Comparison of ENCODE assay signal across 7 cellular contexts in the genomic region with DNA sequence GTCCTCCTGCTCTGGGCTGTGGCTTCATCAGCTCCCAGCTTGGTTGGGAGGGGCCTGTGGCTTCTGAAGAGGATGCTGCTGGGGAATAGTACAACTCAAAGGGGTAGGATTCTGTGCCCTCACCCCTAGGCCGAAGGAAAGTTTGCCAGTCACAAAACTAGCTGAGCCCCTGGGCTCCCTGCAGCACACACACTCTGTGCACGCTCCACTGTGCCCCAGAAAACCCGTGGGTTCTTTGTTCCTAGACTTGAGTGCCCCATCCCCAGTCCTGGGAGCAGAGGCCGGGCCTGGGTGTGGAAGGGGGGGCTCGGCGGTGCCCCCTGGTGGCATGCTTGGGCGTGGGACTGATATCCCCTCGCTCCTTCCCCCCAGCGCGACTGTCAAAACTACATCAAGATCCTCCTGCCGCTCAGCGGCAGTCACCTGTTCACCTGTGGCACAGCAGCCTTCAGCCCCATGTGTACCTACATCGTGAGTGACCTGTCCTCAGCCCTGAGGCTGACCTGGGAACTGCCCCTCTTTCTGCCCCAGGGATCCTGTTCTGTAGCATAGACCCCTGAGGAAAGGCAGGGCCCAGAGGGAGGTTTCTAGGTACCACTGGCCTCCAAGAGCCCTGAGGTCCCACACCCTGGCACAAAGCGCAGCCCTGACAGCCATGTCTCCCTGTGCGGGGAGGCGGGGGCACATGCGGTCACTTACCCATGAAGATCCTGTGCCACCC. TPM values are rescaled to one million over a fixed set of nuclear protein-coding genes. Genes with fewer than 3 reads are reported as not detected.
DNase-seq lines count a peak whose midpoint lies in the region; ATAC-seq and TF ChIP-seq lines count a peak whose summit lies in the region.

No MANE protein-coding gene starts in this region.

- intact Hi-C loops in sciatic nerve (cut with DNase I), result no loop called here

- DNase-seq in NOMO-1 treated with DMSO at 0.1 percent for 48 hours (lab: John Stamatoyannopoulos, UW; ENCODE audit: unreplicated experiment) (peak; percentile 14), germinal center (ENCODE audit: low spot score) (peak; percentile 79), sciatic nerve (ENCODE audit: low spot score) (no peak), NCI-H2171 (lab: John Stamatoyannopoulos, UW) (no peak)
- peak; percentile 59 to 69 for DNase-seq in activated T-cell treated with anti-CD3 and anti-CD28 coated beads, Interleukin-2, amount 50 U/mL, for 72 hours

- H3K9me3 Mint-ChIP-seq in activated T-cell treated with anti-CD3 and anti-CD28 coated beads, Interleukin-2, amount 50 U/mL, for 72 hours, result no peaks in the 10 kb centered on the region

- H3K4me3 Mint-ChIP-seq in activated T-cell treated with anti-CD3 and anti-CD28 coated beads, Interleukin-2, amount 50 U/mL, for 72 hours, result no peak overlapping the region

- ATAC-seq in activated T-cell treated with anti-CD3 and anti-CD28 coated beads, Interleukin-2, amount 50 U/mL, for 72 hours (replicated peaks in 1 of 2), result peak; percentile 81 to 84
- ATAC-seq in sciatic nerve (peak; percentile 34), HG03095 (IDR thresholded peaks at IDR 0.05; ENCODE audit: unreplicated experiment) (no peak)

- peak; percentile 81 for TF ChIP-seq CTCF in GM12874 (IDR thresholded peaks at IDR 0.05; ENCODE audit: insufficient read depth, low read depth, low read length)

- H3K36me3 Mint-ChIP-seq in activated T-cell treated with anti-CD3 and anti-CD28 coated beads, Interleukin-2, amount 50 U/mL, for 72 hours (ENCODE audit: insufficient read depth in 2 of 2), result no peaks in the 10 kb centered on the region

- no peaks in the 10 kb centered on the region for H3K27me3 Mint-ChIP-seq in activated T-cell treated with anti-CD3 and anti-CD28 coated beads, Interleukin-2, amount 50 U/mL, for 72 hours (ENCODE audit: low read depth)

- no peaks in the 10 kb centered on the region for H3K4me1 Mint-ChIP-seq in activated T-cell treated with anti-CD3 and anti-CD28 coated beads, Interleukin-2, amount 50 U/mL, for 72 hours (ENCODE audit: low read depth)

- H3K27ac Mint-ChIP-seq in activated T-cell treated with anti-CD3 and anti-CD28 coated beads, Interleukin-2, amount 50 U/mL, for 72 hours, result no peak overlapping the region

RNA-seq across cellular contexts. Expression of gene CIB1, which starts 14.2 kb away (rescaled TPM):
- total RNA-seq in activated T-cell treated with anti-CD3 and anti-CD28 coated beads, Interleukin-2, amount 50 U/mL, for 72 hours, result 100 to 1,000 TPM; 135 to 136 TPM
- total RNA-seq in sciatic nerve, result 43.3 TPM

RNA-seq across cellular contexts. Expression of gene GDPGP1, which starts 14.4 kb away (rescaled TPM):
- total RNA-seq in activated T-cell treated with anti-CD3 and anti-CD28 coated beads, Interleukin-2, amount 50 U/mL, for 72 hours, result 1 to 10 TPM; 5.8 to 7.0 TPM
- total RNA-seq in sciatic nerve, result 5.4 TPM

RNA-seq across cellular contexts. Expression of gene SEMA4B, which starts 18.5 kb away (rescaled TPM):
- 10 to 100 TPM; 14.2 to 15.5 TPM for total RNA-seq in activated T-cell treated with anti-CD3 and anti-CD28 coated beads, Interleukin-2, amount 50 U/mL, for 72 hours
- total RNA-seq in sciatic nerve, result 55.9 TPM

RNA-seq across cellular contexts. Expression of gene TTLL13, which starts 29.8 kb away (rescaled TPM):
- 1 to 10 TPM in 1 of 2 donors, under 1 TPM in 1; 0.24 to 1.9 TPM for total RNA-seq in activated T-cell treated with anti-CD3 and anti-CD28 coated beads, Interleukin-2, amount 50 U/mL, for 72 hours
- 0.71 TPM for total RNA-seq in sciatic nerve

RNA-seq across cellular contexts. Expression of gene NGRN, which starts 45.9 kb away (rescaled TPM):
- total RNA-seq in activated T-cell treated with anti-CD3 and anti-CD28 coated beads, Interleukin-2, amount 50 U/mL, for 72 hours, result 10 to 100 TPM; 38.0 to 38.9 TPM
- total RNA-seq in sciatic nerve, result 63.8 TPM

Comparison
In these comparisons a context has a peak if more than half of its experiments do, and no peak if none do; other contexts are left out.
1. DNase-seq: peak in NOMO-1 treated with DMSO at 0.1 percent for 48 hours (single experiment), activated T-cell treated with anti-CD3 and anti-CD28 coated beads, Interleukin-2, amount 50 U/mL, for 72 hours (2 of 2) and germinal center (single experiment); none in sciatic nerve (single experiment) and NCI-H2171 (single experiment).